11 cellular contexts compared by ENCODE assay signal in genomic region chr3:138331143-138331894, GRCh38. TPM values are rescaled to one million over a fixed set of nuclear protein-coding genes. Genes with fewer than 3 reads are reported as not detected.
A peak's percentile ranks its signal among the peaks of the same experiment; 100 is the strongest.
DNase-seq lines count a peak whose midpoint lies in the region; ATAC-seq and TF ChIP-seq lines count a peak whose summit lies in the region.
"Had no signal": no experiment of that assay in that cellular context is flagged by ENCODE, and none has a peak within 500 bp of the region (broad histone marks: within the 10 kb centered on the region; RNA-seq: fewer than 3 reads in every experiment).

No MANE protein-coding gene starts in this region.

- H3K27me3 Mint-ChIP-seq in activated CD8-positive, alpha-beta T cell treated with anti-CD3 and anti-CD28 coated beads for 36 hours: no peaks in the 10 kb centered on the region
- H3K27me3 Mint-ChIP-seq in activated CD8-positive, alpha-beta T cell treated with anti-CD3 and anti-CD28 coated beads, Interleukin-2, amount 10 ng/mL, durations not matched to agents 7 days and 5 days (ENCODE audit: low read depth): peaks cover 8% of the 10 kb centered on the region

- H3K79me2 ChIP-seq in OCI-LY3 (ENCODE audit: low read length): no peaks in the 10 kb centered on the region

- H3K4me1 Mint-ChIP-seq in activated CD8-positive, alpha-beta T cell treated with anti-CD3 and anti-CD28 coated beads for 36 hours (ENCODE audit: low read depth): peaks cover 29% of the 10 kb centered on the region
- H3K4me1 Mint-ChIP-seq in activated CD8-positive, alpha-beta T cell treated with anti-CD3 and anti-CD28 coated beads, Interleukin-2, amount 10 ng/mL, durations not matched to agents 7 days and 5 days (ENCODE audit: low read depth): peaks cover 19% of the 10 kb centered on the region

- no peaks in the 10 kb centered on the region for H3K36me3 ChIP-seq in OCI-LY3 (replicated peaks; ENCODE audit: low read depth, low read length)
- H3K36me3 ChIP-seq: BE2C, vagina had no signal

- H4K20me1 ChIP-seq in OCI-LY3 (ENCODE audit: insufficient read depth, low read length): no peaks in the 10 kb centered on the region

- no peak overlapping the region for H2AFZ ChIP-seq in OCI-LY3 (ENCODE audit: low read depth, low read length)

- POLR2A ChIA-PET in activated CD8-positive, alpha-beta T cell treated with anti-CD3 and anti-CD28 coated beads for 36 hours (lab: Charles Lee): no interaction called here
- POLR2A ChIA-PET in activated CD8-positive, alpha-beta T cell treated with anti-CD3 and anti-CD28 coated beads, Interleukin-2, amount 10 ng/mL, durations not matched to agents 7 days and 5 days (lab: Charles Lee): no interaction called here

- no peak for ATAC-seq in activated CD8-positive, alpha-beta T cell treated with anti-CD3 and anti-CD28 coated beads for 36 hours
- ATAC-seq in activated CD8-positive, alpha-beta T cell treated with anti-CD3 and anti-CD28 coated beads, Interleukin-2, amount 10 ng/mL, durations not matched to agents 7 days and 5 days: no peak
- ATAC-seq in GM18520 (IDR thresholded peaks at IDR 0.05; ENCODE audit: unreplicated experiment) (no peak), GM21737 (IDR thresholded peaks at IDR 0.05; ENCODE audit: unreplicated experiment) (no peak)
- no peak for ATAC-seq in activated CD4-positive, CD25-positive, alpha-beta regulatory T cell treated with anti-CD3 and anti-CD28 coated beads, Interleukin-2, amount 50 U/mL, for 24 hours

- no peak overlapping the region for H3K27ac Mint-ChIP-seq in activated CD8-positive, alpha-beta T cell treated with anti-CD3 and anti-CD28 coated beads for 36 hours
- no peak overlapping the region for H3K27ac Mint-ChIP-seq in activated CD8-positive, alpha-beta T cell treated with anti-CD3 and anti-CD28 coated beads, Interleukin-2, amount 10 ng/mL, durations not matched to agents 7 days and 5 days

- no peaks in the 10 kb centered on the region for H3K36me3 Mint-ChIP-seq in activated CD8-positive, alpha-beta T cell treated with anti-CD3 and anti-CD28 coated beads for 36 hours (ENCODE audit: low read depth)
- H3K36me3 Mint-ChIP-seq in activated CD8-positive, alpha-beta T cell treated with anti-CD3 and anti-CD28 coated beads, Interleukin-2, amount 10 ng/mL, durations not matched to agents 7 days and 5 days (ENCODE audit: low read depth): no peaks in the 10 kb centered on the region

- H3K9me3 Mint-ChIP-seq in activated CD8-positive, alpha-beta T cell treated with anti-CD3 and anti-CD28 coated beads for 36 hours: no peaks in the 10 kb centered on the region
- H3K9me3 Mint-ChIP-seq in activated CD8-positive, alpha-beta T cell treated with anti-CD3 and anti-CD28 coated beads, Interleukin-2, amount 10 ng/mL, durations not matched to agents 7 days and 5 days (ENCODE audit: insufficient read depth): no peaks in the 10 kb centered on the region

- peaks cover 15% of the 10 kb centered on the region for H3K4me1 ChIP-seq in OCI-LY3 (ENCODE audit: low read length)
- H3K4me1 ChIP-seq: BE2C had no signal

- DNase-seq in activated CD8-positive, alpha-beta T cell treated with anti-CD3 and anti-CD28 coated beads for 36 hours: no peak
- DNase-seq in activated CD8-positive, alpha-beta T cell treated with anti-CD3 and anti-CD28 coated beads, Interleukin-2, amount 10 ng/mL, durations not matched to agents 7 days and 5 days: no peak
- DNase-seq in fibroblast of gingiva (ENCODE audit: low read depth) (peak; percentile 40), stromal cell of bone marrow (ENCODE audit: low read depth) (peak; percentile 12)
- DNase-seq: BE2C, NCI-H187 treated with DMSO at 0.1 percent for 48 hours had no signal

- no peaks in the 10 kb centered on the region for H3K9me3 ChIP-seq in OCI-LY3 (ENCODE audit: insufficient read depth, low read length)
- H3K9me3 ChIP-seq: BE2C, vagina had no signal

- no peak overlapping the region for H3K4me3 Mint-ChIP-seq in activated CD8-positive, alpha-beta T cell treated with anti-CD3 and anti-CD28 coated beads for 36 hours
- H3K4me3 Mint-ChIP-seq in activated CD8-positive, alpha-beta T cell treated with anti-CD3 and anti-CD28 coated beads, Interleukin-2, amount 10 ng/mL, durations not matched to agents 7 days and 5 days: no peak overlapping the region

- intact Hi-C loops in activated CD8-positive, alpha-beta T cell treated with anti-CD3 and anti-CD28 coated beads for 36 hours (cut with micrococcal nuclease): loop anchor here (5.0 kb wide), 1 partner anchor 154 kb away; no protein-coding TSS in a partner anchor

- no peak overlapping the region for H3K9ac ChIP-seq in OCI-LY3 (ENCODE audit: low read length)

- peak; percentile 27 for TF ChIP-seq CTCF in activated CD8-positive, alpha-beta T cell treated with anti-CD3 and anti-CD28 coated beads for 36 hours (IDR thresholded peaks at IDR 0.05)
- TF ChIP-seq CTCF in OCI-LY3 (IDR thresholded peaks at IDR 0.05; ENCODE audit: low read depth, low read length): peak; percentile 21; the same call in 1 of the 2 replicates

- peaks cover 50% of the 10 kb centered on the region for H3K27me3 ChIP-seq in OCI-LY3 (ENCODE audit: low read depth, low read length)
- H3K27me3 ChIP-seq: BE2C, vagina had no signal

- no peak overlapping the region for H3K4me2 ChIP-seq in OCI-LY3 (ENCODE audit: low read length)

- no peak overlapping the region for H3K27ac ChIP-seq in OCI-LY3 (ENCODE audit: low read length)
- H3K27ac ChIP-seq: vagina had no signal

- CTCF ChIA-PET in activated CD8-positive, alpha-beta T cell treated with anti-CD3 and anti-CD28 coated beads for 36 hours (lab: Charles Lee): interaction anchor here (1.0 to 3.2 kb wide), 5 partner anchors 17 to 585 kb away, joined by 3 to 16 read pairs (median 4); partner anchors contain the start of gene ESYT3
- CTCF ChIA-PET in activated CD8-positive, alpha-beta T cell treated with anti-CD3 and anti-CD28 coated beads, Interleukin-2, amount 10 ng/mL, durations not matched to agents 7 days and 5 days (lab: Charles Lee): interaction anchor here (0.9 to 3.5 kb wide), 7 partner anchors 23 to 584 kb away, joined by 3 to 13 read pairs (median 5); partner anchors contain the start of gene ESYT3

- H3K4me3 ChIP-seq in OCI-LY3 (ENCODE audit: low read length): no peak overlapping the region
- H3K4me3 ChIP-seq: vagina had no signal

RNA-seq across cellular contexts. Expression of gene NME9, which starts 1.7 kb away (rescaled TPM):
- under 1 TPM in 1 of 2 experiments, not detected in 1; 0.45 TPM for total RNA-seq in activated CD8-positive, alpha-beta T cell treated with anti-CD3 and anti-CD28 coated beads for 36 hours
- not detected for total RNA-seq in activated CD8-positive, alpha-beta T cell treated with anti-CD3 and anti-CD28 coated beads, Interleukin-2, amount 10 ng/mL, durations not matched to agents 7 days and 5 days
- total RNA-seq: vagina had no signal

RNA-seq across cellular contexts. Expression of gene MRAS, which starts 17.1 kb away (rescaled TPM):
- under 1 TPM in 1 of 2 experiments, not detected in 1; 0.07 TPM for total RNA-seq in activated CD8-positive, alpha-beta T cell treated with anti-CD3 and anti-CD28 coated beads for 36 hours
- not detected for total RNA-seq in activated CD8-positive, alpha-beta T cell treated with anti-CD3 and anti-CD28 coated beads, Interleukin-2, amount 10 ng/mL, durations not matched to agents 7 days and 5 days

Comparison
In these comparisons a context has a peak if more than half of its experiments do, and no peak if none do; other contexts are left out.
1. DNase-seq: peak in fibroblast of gingiva (single experiment) and stromal cell of bone marrow (single experiment); none in activated CD8-positive, alpha-beta T cell treated with anti-CD3 and anti-CD28 coated beads for 36 hours (single experiment) and activated CD8-positive, alpha-beta T cell treated with anti-CD3 and anti-CD28 coated beads, Interleukin-2, amount 10 ng/mL, durations not matched to agents 7 days and 5 days (single experiment).